Comparison of ENCODE assay signal across 30 cellular contexts in the genomic region with DNA sequence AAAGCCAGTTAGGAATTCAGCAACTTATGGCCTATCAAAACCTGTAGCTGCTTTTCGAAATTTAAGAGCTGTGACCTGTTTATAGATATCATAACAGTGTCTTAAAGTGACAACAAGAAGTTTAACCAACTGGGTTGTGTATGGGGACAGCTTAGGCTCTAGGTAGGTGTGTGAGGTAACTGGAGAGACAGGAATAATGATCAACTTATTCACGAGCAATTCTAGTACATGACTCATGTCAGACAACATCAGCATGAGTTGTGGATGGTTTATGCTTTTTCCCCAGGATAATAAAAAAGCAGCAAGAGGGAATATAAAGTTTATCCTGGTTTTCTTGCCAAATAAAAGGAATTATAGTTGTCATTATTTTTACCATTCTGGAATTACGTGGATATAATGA.
DNase-seq lines count a peak whose midpoint lies in the region; ATAC-seq, FAIRE-seq and TF ChIP-seq lines count a peak whose summit lies in the region.
"Had no signal": no experiment of that assay in that cellular context is flagged by ENCODE, and none has a peak within 500 bp of the region (broad histone marks: within the 10 kb centered on the region; RNA-seq: fewer than 3 reads in every experiment).

No MANE protein-coding gene starts in this region.

- H3K27me3 ChIP-seq in bronchial epithelial cell (ENCODE audit: control insufficient read depth, insufficient read depth, low read length) = no peaks in the 10 kb centered on the region
- H3K27me3 ChIP-seq: heart left ventricle, SJSA1, vagina had no signal

- no peak for FAIRE-seq in bronchial epithelial cell (lab: Jason Lieb, UNC)
- FAIRE-seq: endometrium, GM12892, GM19239, TTC549 had no signal

- DNase-seq in EH (ENCODE audit: low read depth) (peak; percentile 63), NCI-H226 (peak; percentile 20), bronchial epithelial cell (ENCODE audit: low read depth) (peak; percentile 62), left colon (no peak), left ventricle myocardium superior (no peak), A172 (ENCODE audit: low spot score) (no peak)
- DNase-seq in activated CD4-positive, alpha-beta T cell treated with anti-CD3 and anti-CD28 coated beads for 4 hours = no peak
- DNase-seq: activated naive CD4-positive, alpha-beta T cell treated with anti-CD3 and anti-CD28 coated beads for 36 hours; activated T-cell treated with anti-CD3 and anti-CD28 coated beads, Interleukin-2, amount 50 U/mL, for 48 hours; caudate nucleus; DMS79 treated with DMSO at 0.1 percent for 48 hours; heart left ventricle; KBM-7; naive thymus-derived CD8-positive, alpha-beta T cell; NCI-H1694; NCI-H2171; NCI-H524; NK-92 treated with Interleukin-12 subunit alpha and Interleukin-12 subunit beta, amount 100 ng/mL, for 24 hours; stimulated activated CD4-positive, alpha-beta T cell treated with anti-CD3 and anti-CD28 coated beads, Interleukin-4, amount 100 ng/mL, for 24 hours; stimulated activated naive CD4-positive, alpha-beta T cell treated with Interleukin-2 at 50 U/mL for 16 hours had no signal

- no peak for TF ChIP-seq CTCF in bronchial epithelial cell (IDR thresholded peaks at IDR 0.05; ENCODE audit: insufficient read depth, low read length, severe bottlenecking)

- ATAC-seq in left colon (peak; percentile 34), left ventricle myocardium superior (no peak), HG02870 (IDR thresholded peaks at IDR 0.05; ENCODE audit: unreplicated experiment) (no peak)
- ATAC-seq: HCT116; heart left ventricle; left lobe of liver; naive thymus-derived CD8-positive, alpha-beta T cell had no signal

- no peak overlapping the region for H3K4me3 ChIP-seq in bronchial epithelial cell (ENCODE audit: low read depth, low read length)
- H3K4me3 ChIP-seq: heart left ventricle, SJSA1, thoracic aorta, vagina had no signal

- H3K36me3 ChIP-seq in bronchial epithelial cell (ENCODE audit: control insufficient read depth, insufficient read depth, low read length) = no peaks in the 10 kb centered on the region

- intact Hi-C loops in left colon (cut with DNase I, micrococcal nuclease) (no loop called here), left ventricle myocardium superior (cut with micrococcal nuclease) (no loop called here)

Comparison
In these comparisons a context has a peak if more than half of its experiments do, and no peak if none do; other contexts are left out.
1. DNase-seq: peak in EH (single experiment), NCI-H226 (single experiment) and bronchial epithelial cell (single experiment); none in left colon (0 of 2), left ventricle myocardium superior (single experiment), activated CD4-positive, alpha-beta T cell treated with anti-CD3 and anti-CD28 coated beads for 4 hours (0 of 2) and A172 (single experiment).